Comparison of ENCODE assay signal across 32 cellular contexts in genomic region chrY:8687154-8687553, GRCh38.
"Had no signal": no experiment of that assay in that cellular context is flagged by ENCODE, and none has a peak within 500 bp of the region (broad histone marks: within the 10 kb centered on the region; RNA-seq: fewer than 3 reads in every experiment).

No MANE protein-coding gene starts in this region.

- H3K27ac Mint-ChIP-seq: natural killer cell; nephron; neural progenitor cell; progenitor cell of endocrine pancreas; stimulated activated memory B cell treated with anti-CD40 and anti-IgM and Interleukin-4, amounts not matched to agents 10 μg/mL and 1 μg/mL and 100 μg/mL, for 72 hours; stimulated activated naive CD8-positive, alpha-beta T cell treated with anti-CD3 and anti-CD28 coated beads, Interleukin-15, amount 100 ng/mL, for 72 hours; type B pancreatic cell had no signal

- H2AFZ ChIP-seq: neural progenitor cell, parathyroid adenoma had no signal

- H3K4me2 ChIP-seq: neural progenitor cell, smooth muscle cell had no signal

- H3K4me3 ChIP-seq: neural progenitor cell, ovary, psoas muscle, right lobe of liver, sigmoid colon, skin epidermis, smooth muscle cell, spleen, suprapubic skin, testis, tibial artery, transverse colon, upper lobe of right lung, uterus had no signal

- H3K4me3 Mint-ChIP-seq: natural killer cell; nephron; neural progenitor cell; stimulated activated memory B cell treated with anti-CD40 and anti-IgM and Interleukin-4, amounts not matched to agents 10 μg/mL and 1 μg/mL and 100 μg/mL, for 72 hours; stimulated activated naive CD8-positive, alpha-beta T cell treated with anti-CD3 and anti-CD28 coated beads, Interleukin-15, amount 100 ng/mL, for 72 hours; type B pancreatic cell had no signal

- H3K27me3 ChIP-seq: neural progenitor cell, ovary, right lobe of liver, sigmoid colon, spleen, suprapubic skin, testis, tibial artery, transverse colon, upper lobe of right lung, uterus had no signal

- H3K79me2 ChIP-seq: parathyroid adenoma had no signal

- DNase-seq: natural killer cell; occipital lobe; ovary; posterior cingulate gyrus; psoas muscle; right lobe of liver; sigmoid colon; spleen; stimulated activated CD4-positive, alpha-beta T cell treated with anti-CD3 and anti-CD28 coated beads, Interleukin-12 subunit alpha, Interleukin-12 subunit beta, amount 100 ng/mL, for 4 hours; stimulated activated CD4-positive, alpha-beta T cell treated with anti-CD3 and anti-CD28 coated beads, Interleukin-1b, Interleukin-23, amount 100 ng/mL, for 48 hours; stimulated activated CD4-positive, alpha-beta T cell treated with anti-CD3 and anti-CD28 coated beads, Interleukin-4, amount 100 ng/mL, for 1 hour; stimulated activated CD4-positive, alpha-beta T cell treated with anti-CD3 and anti-CD28 coated beads, Interleukin-4, amount 100 ng/mL, for 4 hours; stimulated activated CD8-positive, alpha-beta memory T cell treated with anti-CD3 and anti-CD28 coated beads, Interleukin-4, amount 100 ng/mL, for 48 hours; stimulated activated naive CD4-positive, alpha-beta T cell; stimulated activated naive CD8-positive, alpha-beta T cell treated with anti-CD3 and anti-CD28 coated beads, Interleukin-15, amount 100 ng/mL, for 72 hours; stimulated activated naive CD8-positive, alpha-beta T cell treated with anti-CD3 and anti-CD28 coated beads, Interleukin-15, Interleukin-2, amounts not matched to agents 100 U/mL and 50 U/mL, for 24 hours; substantia nigra; testis; transverse colon; upper lobe of right lung; uterus had no signal

- H3K36me3 ChIP-seq: neural progenitor cell, ovary, right lobe of liver, sigmoid colon, spleen, suprapubic skin, tibial artery, transverse colon, upper lobe of right lung, uterus had no signal

- H3K27ac ChIP-seq: neural progenitor cell, ovary, parathyroid adenoma, psoas muscle, right lobe of liver, sigmoid colon, skin epidermis, spleen, suprapubic skin, testis, tibial artery, transverse colon, upper lobe of right lung, uterus had no signal

- H3K36me3 Mint-ChIP-seq: natural killer cell; neural progenitor cell; stimulated activated memory B cell treated with anti-CD40 and anti-IgM and Interleukin-4, amounts not matched to agents 10 μg/mL and 1 μg/mL and 100 μg/mL, for 72 hours; type B pancreatic cell had no signal

- H3K9ac ChIP-seq: neural progenitor cell, parathyroid adenoma had no signal

- H3K4me1 Mint-ChIP-seq: natural killer cell; nephron; neural progenitor cell; stimulated activated memory B cell treated with anti-CD40 and anti-IgM and Interleukin-4, amounts not matched to agents 10 μg/mL and 1 μg/mL and 100 μg/mL, for 72 hours; stimulated activated naive CD8-positive, alpha-beta T cell treated with anti-CD3 and anti-CD28 coated beads, Interleukin-15, amount 100 ng/mL, for 72 hours had no signal

- H3K9me3 Mint-ChIP-seq: natural killer cell; nephron; neural progenitor cell; stimulated activated memory B cell treated with anti-CD40 and anti-IgM and Interleukin-4, amounts not matched to agents 10 μg/mL and 1 μg/mL and 100 μg/mL, for 72 hours; stimulated activated naive CD8-positive, alpha-beta T cell treated with anti-CD3 and anti-CD28 coated beads, Interleukin-15, amount 100 ng/mL, for 72 hours; type B pancreatic cell had no signal

- H3K4me1 ChIP-seq: neural progenitor cell, parathyroid adenoma, psoas muscle, right lobe of liver, sigmoid colon, spleen, suprapubic skin, testis, tibial artery, transverse colon, upper lobe of right lung, uterus had no signal

- H3K27me3 Mint-ChIP-seq: progenitor cell of endocrine pancreas; stimulated activated memory B cell treated with anti-CD40 and anti-IgM and Interleukin-4, amounts not matched to agents 10 μg/mL and 1 μg/mL and 100 μg/mL, for 72 hours; stimulated activated naive CD8-positive, alpha-beta T cell treated with anti-CD3 and anti-CD28 coated beads, Interleukin-15, amount 100 ng/mL, for 72 hours; type B pancreatic cell had no signal

- H3K9me3 ChIP-seq: ovary, psoas muscle, right lobe of liver, sigmoid colon, spleen, suprapubic skin, testis, tibial artery, transverse colon, upper lobe of right lung, uterus had no signal

- ATAC-seq: natural killer cell; psoas muscle; right cardiac atrium; right lobe of liver; stimulated activated memory B cell treated with anti-CD40 and anti-IgM and Interleukin-4, amounts not matched to agents 10 μg/mL and 1 μg/mL and 100 μg/mL, for 72 hours; stimulated activated naive CD8-positive, alpha-beta T cell treated with anti-CD3 and anti-CD28 coated beads, Interleukin-15, amount 100 ng/mL, for 72 hours; stimulated activated naive CD8-positive, alpha-beta T cell treated with anti-CD3 and anti-CD28 coated beads, Interleukin-15, Interleukin-2, amounts not matched to agents 100 U/mL and 50 U/mL, for 24 hours; upper lobe of right lung had no signal
